Comparison of ENCODE assay signal across 8 cellular contexts in the genomic region with DNA sequence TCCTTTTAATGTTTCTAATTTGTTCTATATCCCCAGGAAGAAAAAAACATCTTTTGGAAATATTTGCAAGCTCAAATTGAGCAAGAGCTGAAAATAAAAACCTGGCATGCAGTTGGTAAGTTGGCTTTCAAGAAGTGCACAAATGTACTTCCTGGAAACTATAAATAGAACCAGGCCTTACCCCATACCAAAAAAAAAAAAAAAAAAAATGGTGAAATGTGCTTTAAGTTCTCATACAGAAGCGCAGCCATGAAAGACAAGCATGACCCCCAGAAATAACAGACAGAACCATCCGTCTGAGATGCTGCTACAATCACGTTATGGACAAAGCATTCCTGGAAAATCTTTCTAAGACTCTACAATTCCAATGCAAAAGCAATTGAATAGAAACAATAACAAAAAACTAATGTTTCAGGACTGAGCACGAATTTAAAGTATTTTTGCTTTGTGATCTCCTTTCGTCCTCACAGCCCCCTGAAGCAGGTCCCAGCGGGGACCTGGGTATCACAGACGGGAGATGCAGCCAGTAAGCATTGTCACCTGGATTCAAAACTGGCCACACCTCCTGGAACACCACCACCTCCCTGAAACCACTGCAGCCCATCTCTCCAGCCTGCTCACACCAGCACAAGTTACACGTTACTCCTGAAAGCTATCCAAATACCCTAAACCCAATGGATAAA.
A peak's percentile ranks its signal among the peaks of the same experiment; 100 is the strongest.
DNase-seq lines count a peak whose midpoint lies in the region; ATAC-seq and TF ChIP-seq lines count a peak whose summit lies in the region.

No MANE protein-coding gene starts in this region.

- no peaks in the 10 kb centered on the region for H3K27me3 Mint-ChIP-seq in stimulated activated naive CD8-positive, alpha-beta T cell treated with anti-CD3 and anti-CD28 coated beads, Interleukin-15, Interleukin-2, amounts not matched to agents 100 ng/mL and 50 ng/mL, for 24 hours

- ATAC-seq in stimulated activated naive CD8-positive, alpha-beta T cell treated with anti-CD3 and anti-CD28 coated beads, Interleukin-15, Interleukin-2, amounts not matched to agents 100 U/mL and 50 U/mL, for 24 hours, result no peak
- no peak for ATAC-seq in GM21381 (IDR thresholded peaks at IDR 0.05; ENCODE audit: unreplicated experiment)

- H3K4me1 ChIP-seq in mucosa of rectum (ENCODE audit: control insufficient read depth in 2 of 2, insufficient read depth in 2 of 2, low read length in 2 of 2), result peaks cover 20 to 37% of the 10 kb centered on the region in 2 donors

- no peaks in the 10 kb centered on the region for H3K36me3 Mint-ChIP-seq in stimulated activated naive CD8-positive, alpha-beta T cell treated with anti-CD3 and anti-CD28 coated beads, Interleukin-15, Interleukin-2, amounts not matched to agents 100 ng/mL and 50 ng/mL, for 24 hours (ENCODE audit: low read depth)

- no peak for DNase-seq in stimulated activated naive CD8-positive, alpha-beta T cell treated with anti-CD3 and anti-CD28 coated beads, Interleukin-15, Interleukin-2, amounts not matched to agents 100 U/mL and 50 U/mL, for 24 hours
- DNase-seq in cardiac fibroblast (ENCODE audit: low read depth in 2 of 2) (peak; percentile 60 to 89), HT-29 (ENCODE audit: low spot score) (no peak), NK-92 (lab: John Stamatoyannopoulos, UW; ENCODE audit: unreplicated experiment) (no peak)
- no peak for DNase-seq in stimulated activated CD4-positive, alpha-beta T cell treated with anti-CD3 and anti-CD28 coated beads, Interleukin-4, amount 100 ng/mL, for 1 hour

- TF ChIP-seq CTCF in cardiac fibroblast (IDR thresholded peaks at IDR 0.05; ENCODE audit: low read depth, low read length), result no peak

- H3K27ac Mint-ChIP-seq in stimulated activated naive CD8-positive, alpha-beta T cell treated with anti-CD3 and anti-CD28 coated beads, Interleukin-15, Interleukin-2, amounts not matched to agents 100 ng/mL and 50 ng/mL, for 24 hours, result peak overlapping the region; percentile 49

- peak overlapping the region in 1 of 2 donors; percentile 19 for H3K9ac ChIP-seq in mucosa of rectum (ENCODE audit: low read depth in 1 of 2, low read length in 2 of 2)

- peaks cover 78% of the 10 kb centered on the region for H3K4me1 Mint-ChIP-seq in stimulated activated naive CD8-positive, alpha-beta T cell treated with anti-CD3 and anti-CD28 coated beads, Interleukin-15, Interleukin-2, amounts not matched to agents 100 ng/mL and 50 ng/mL, for 24 hours (ENCODE audit: low read depth)

- H3K9me3 ChIP-seq in mucosa of rectum (ENCODE audit: control insufficient read depth in 2 of 2, low read length in 2 of 2), result no peaks in the 10 kb centered on the region

- H3K36me3 ChIP-seq in mucosa of rectum (ENCODE audit: control insufficient read depth in 2 of 2, insufficient read depth in 2 of 2, low read length in 2 of 2), result no peaks in the 10 kb centered on the region

- H3K4me3 Mint-ChIP-seq in stimulated activated naive CD8-positive, alpha-beta T cell treated with anti-CD3 and anti-CD28 coated beads, Interleukin-15, Interleukin-2, amounts not matched to agents 100 ng/mL and 50 ng/mL, for 24 hours, result peak overlapping the region; percentile 49

- peak overlapping the region; percentile 60 to 64 for H3K27ac ChIP-seq in mucosa of rectum (ENCODE audit: low read depth in 2 of 2, low read length in 2 of 2)

- no peaks in the 10 kb centered on the region for H3K27me3 ChIP-seq in mucosa of rectum (ENCODE audit: control insufficient read depth in 2 of 2, insufficient read depth in 2 of 2, low read length in 2 of 2)

- H3K9me3 Mint-ChIP-seq in stimulated activated naive CD8-positive, alpha-beta T cell treated with anti-CD3 and anti-CD28 coated beads, Interleukin-15, Interleukin-2, amounts not matched to agents 100 ng/mL and 50 ng/mL, for 24 hours, result no peaks in the 10 kb centered on the region

- H3K4me3 ChIP-seq in cardiac fibroblast (replicated peaks in 1 of 2; ENCODE audit: low read depth in 2 of 2, low read length in 2 of 2) (no peak overlapping the region), mucosa of rectum (ENCODE audit: low read length in 2 of 2) (no peak overlapping the region)

Comparison
In these comparisons a context has a peak if more than half of its experiments do, and no peak if none do; other contexts are left out.
1. DNase-seq: peak in cardiac fibroblast (2 of 2); none in stimulated activated naive CD8-positive, alpha-beta T cell treated with anti-CD3 and anti-CD28 coated beads, Interleukin-15, Interleukin-2, amounts not matched to agents 100 U/mL and 50 U/mL, for 24 hours (single experiment), HT-29 (single experiment), stimulated activated CD4-positive, alpha-beta T cell treated with anti-CD3 and anti-CD28 coated beads, Interleukin-4, amount 100 ng/mL, for 1 hour (single experiment) and NK-92 (single experiment).